22 cellular contexts compared by ENCODE assay signal in the genomic region with DNA sequence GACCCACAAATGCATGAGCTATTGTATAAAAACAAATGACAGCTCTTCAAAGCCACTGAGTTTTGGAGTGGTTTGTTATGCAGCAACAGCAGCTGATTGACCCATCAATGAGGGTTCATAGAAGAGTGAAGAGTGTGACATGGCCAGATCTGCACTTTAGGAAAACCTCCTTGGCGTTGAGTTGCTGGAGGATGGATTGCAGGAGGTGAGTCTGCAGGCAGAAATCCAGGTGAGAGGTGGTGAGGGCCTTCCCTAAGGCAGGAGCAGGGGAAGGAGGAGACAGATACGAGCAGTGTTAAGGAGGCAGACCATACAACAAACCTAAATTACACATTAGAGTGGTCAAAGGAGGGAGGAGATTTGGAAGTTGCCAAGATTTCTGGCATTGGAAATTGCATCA.
"Had no signal": no experiment of that assay in that cellular context is flagged by ENCODE, and none has a peak within 500 bp of the region (broad histone marks: within the 10 kb centered on the region; RNA-seq: fewer than 3 reads in every experiment).

No MANE protein-coding gene starts in this region.

- DNase-seq: dorsolateral prefrontal cortex; effector CD4-positive, alpha-beta T cell; hypothalamus; mucosa of descending colon; naive B cell; stimulated activated CD4-positive, alpha-beta T cell treated with anti-CD3 and anti-CD28 coated beads, Interleukin-12 subunit alpha, Interleukin-12 subunit beta, amount 100 ng/mL, for 4 hours; stimulated activated CD4-positive, alpha-beta T cell treated with anti-CD3 and anti-CD28 coated beads, Interleukin-1b, Interleukin-23, amount 100 ng/mL, for 48 hours; stimulated activated CD4-positive, alpha-beta T cell treated with anti-CD3 and anti-CD28 coated beads, Interleukin-4, amount 100 ng/mL, for 1 hour; stimulated activated CD8-positive, alpha-beta memory T cell treated with anti-CD3 and anti-CD28 coated beads, Interleukin-4, amount 100 ng/mL, for 48 hours; stimulated activated naive CD4-positive, alpha-beta T cell; stimulated activated naive CD8-positive, alpha-beta T cell treated with anti-CD3 and anti-CD28 coated beads, Interleukin-15, amount 100 ng/mL, for 72 hours; transverse colon had no signal

- H3K79me2 ChIP-seq: parathyroid adenoma had no signal

- H3K4me3 ChIP-seq: dorsolateral prefrontal cortex, lung, mucosa of descending colon, neural progenitor cell, prostate gland, right atrium auricular region, smooth muscle cell, suprapubic skin, transverse colon, vagina had no signal

- FAIRE-seq: frontal cortex, keratinocyte had no signal

- H3K9ac ChIP-seq: neural progenitor cell, parathyroid adenoma had no signal

- H3K36me3 ChIP-seq: neural progenitor cell, prostate gland, right atrium auricular region, suprapubic skin, transverse colon, vagina had no signal

- H3K4me1 ChIP-seq: parathyroid adenoma, prostate gland, right atrium auricular region, suprapubic skin, transverse colon, vagina had no signal

- H3K4me2 ChIP-seq: neural progenitor cell, smooth muscle cell had no signal

- H3K27me3 ChIP-seq: neural progenitor cell, right atrium auricular region, vagina had no signal

- H2AFZ ChIP-seq: neural progenitor cell, parathyroid adenoma had no signal

- H3K27ac ChIP-seq: dorsolateral prefrontal cortex, neural progenitor cell, parathyroid adenoma, prostate gland, right atrium auricular region, suprapubic skin, transverse colon, vagina had no signal

- H3K9me3 ChIP-seq: mucosa of descending colon, prostate gland, right atrium auricular region, suprapubic skin, transverse colon, vagina had no signal
